ENCODE assay signal across 8 cellular contexts in the genomic region with DNA sequence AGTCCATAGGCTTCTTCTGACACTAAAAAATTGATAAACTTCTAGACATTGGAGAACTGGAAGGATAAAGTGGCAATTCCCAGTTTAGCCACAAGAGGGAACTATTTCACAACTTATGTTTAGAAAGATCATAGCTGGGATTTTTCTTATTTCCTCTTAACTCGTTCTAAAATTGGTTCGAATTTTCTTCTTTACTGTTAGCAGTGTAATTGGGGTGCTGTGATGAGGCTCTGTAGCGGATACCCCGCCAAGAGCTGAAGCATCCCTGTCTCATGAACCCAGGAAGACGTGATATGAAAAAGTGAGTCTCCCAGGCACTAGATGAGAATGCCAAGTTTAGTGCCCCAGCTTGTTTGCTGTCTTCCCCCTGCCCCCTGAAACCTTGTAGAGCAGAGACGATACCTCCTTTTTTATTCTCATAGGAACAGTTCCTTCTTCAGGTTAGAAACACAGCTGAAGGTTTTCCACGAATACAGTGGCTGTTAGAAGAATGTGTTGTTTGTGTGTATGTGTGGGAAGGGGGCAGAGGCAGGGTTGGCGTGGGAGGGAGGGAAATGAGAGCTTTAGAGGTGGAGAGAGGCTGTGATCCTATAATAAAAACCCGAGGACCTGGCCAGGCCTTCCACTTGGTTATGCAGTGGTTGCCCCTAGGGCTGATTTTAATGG.
DNase-seq lines count a peak whose midpoint lies in the region; ATAC-seq and TF ChIP-seq lines count a peak whose summit lies in the region.

No MANE protein-coding gene starts in this region.

- no peaks in the 10 kb centered on the region for H3K9me3 ChIP-seq in naive thymus-derived CD4-positive, alpha-beta T cell (ENCODE audit: control insufficient read depth in 2 of 3, low read length in 3 of 3)

- POLR2A ChIA-PET in activated CD4-positive, alpha-beta T cell treated with anti-CD3 and anti-CD28 coated beads for 36 hours (lab: Charles Lee) = no interaction called here
- POLR2A ChIA-PET in naive thymus-derived CD4-positive, alpha-beta T cell (lab: Charles Lee) = no interaction called here

- ATAC-seq in activated CD4-positive, alpha-beta T cell treated with anti-CD3 and anti-CD28 coated beads for 36 hours = peak; percentile 19
- ATAC-seq in naive thymus-derived CD4-positive, alpha-beta T cell = peak; percentile 44
- no peak for ATAC-seq in GM21390 (IDR thresholded peaks at IDR 0.05; ENCODE audit: unreplicated experiment)

- TF ChIP-seq CTCF in epithelial cell of esophagus (IDR thresholded peaks at IDR 0.05; ENCODE audit: insufficient read depth, low read depth, low read length, missing control alignments) = peak; percentile 78

- no peaks in the 10 kb centered on the region for H3K27me3 ChIP-seq in naive thymus-derived CD4-positive, alpha-beta T cell (ENCODE audit: control insufficient read depth in 2 of 2, insufficient read depth in 2 of 2, low read length in 2 of 2)

- no peak overlapping the region for H3K27ac Mint-ChIP-seq in activated CD4-positive, alpha-beta T cell treated with anti-CD3 and anti-CD28 coated beads for 36 hours
- H3K27ac Mint-ChIP-seq in naive thymus-derived CD4-positive, alpha-beta T cell = peak overlapping the region in 1 of 9 donors; percentile 80

- peaks cover 4% of the 10 kb centered on the region for H3K4me1 Mint-ChIP-seq in activated CD4-positive, alpha-beta T cell treated with anti-CD3 and anti-CD28 coated beads for 36 hours
- H3K4me1 Mint-ChIP-seq in naive thymus-derived CD4-positive, alpha-beta T cell = peaks cover 0 to 5% (median 4%) of the 10 kb centered on the region in 7 donors

- no peak overlapping the region for H3K4me3 ChIP-seq in epithelial cell of esophagus (ENCODE audit: low read length)
- no peak overlapping the region for H3K4me3 ChIP-seq in naive thymus-derived CD4-positive, alpha-beta T cell (ENCODE audit: low read length)

- no peaks in the 10 kb centered on the region for H3K27me3 Mint-ChIP-seq in activated CD4-positive, alpha-beta T cell treated with anti-CD3 and anti-CD28 coated beads for 36 hours
- H3K27me3 Mint-ChIP-seq in naive thymus-derived CD4-positive, alpha-beta T cell = peaks cover 0 to 8% (median 5%) of the 10 kb centered on the region in 5 donors

- in situ Hi-C loops in SK-MEL-5 (cut with HindIII; ENCODE audit: low pct_unique_long_range_greater_than_20kb, low sequenced_read_pairs) = no loop called here

- no peak overlapping the region for H3K4me3 Mint-ChIP-seq in activated CD4-positive, alpha-beta T cell treated with anti-CD3 and anti-CD28 coated beads for 36 hours
- peak overlapping the region in 5 of 10 donors; percentile 2 to 69 (median 46) for H3K4me3 Mint-ChIP-seq in naive thymus-derived CD4-positive, alpha-beta T cell

- intact Hi-C loops in activated CD4-positive, alpha-beta T cell treated with anti-CD3 and anti-CD28 coated beads for 36 hours (cut with DNase I, micrococcal nuclease) = loop anchor here (1.0 to 10.0 kb wide), 5 partner anchors 131 to 801 kb away; no protein-coding TSS in a partner anchor
- intact Hi-C loops in naive thymus-derived CD4-positive, alpha-beta T cell (cut with micrococcal nuclease) = loop anchor here in 1 of 2 donors (1.0 kb wide), 1 partner anchor 801 kb away; no protein-coding TSS in a partner anchor

- CTCF ChIA-PET in activated CD4-positive, alpha-beta T cell treated with anti-CD3 and anti-CD28 coated beads for 36 hours (lab: Charles Lee) = interaction anchor here (0.6 to 3.5 kb wide), 26 partner anchors 10 to 1373 kb away, joined by 3 to 23 read pairs (median 4); no protein-coding TSS in a partner anchor
- CTCF ChIA-PET in naive thymus-derived CD4-positive, alpha-beta T cell (lab: Charles Lee) = interaction anchor here (0.7 to 2.2 kb wide), 9 partner anchors 12 to 809 kb away, joined by 3 to 18 read pairs (median 3); no protein-coding TSS in a partner anchor

- no peaks in the 10 kb centered on the region for H3K9me3 Mint-ChIP-seq in activated CD4-positive, alpha-beta T cell treated with anti-CD3 and anti-CD28 coated beads for 36 hours (ENCODE audit: low read depth)
- no peaks in the 10 kb centered on the region for H3K9me3 Mint-ChIP-seq in naive thymus-derived CD4-positive, alpha-beta T cell

- peaks cover 0 to 3% of the 10 kb centered on the region in 2 donors for H3K4me1 ChIP-seq in naive thymus-derived CD4-positive, alpha-beta T cell (ENCODE audit: control insufficient read depth in 2 of 2, insufficient read depth in 2 of 2, low read length in 2 of 2)

- H3K36me3 ChIP-seq in naive thymus-derived CD4-positive, alpha-beta T cell (ENCODE audit: control insufficient read depth in 2 of 3, insufficient read depth in 3 of 3, low read length in 3 of 3) = no peaks in the 10 kb centered on the region

- DNase-seq in activated CD4-positive, alpha-beta T cell treated with anti-CD3 and anti-CD28 coated beads for 36 hours = no peak
- no peak for DNase-seq in activated CD4-positive, alpha-beta T cell treated with anti-CD3 and anti-CD28 coated beads, Interleukin-2, amount 50 U/mL, for 48 hours
- DNase-seq in HS-5 (ENCODE audit: low read depth) = peak; percentile 22
- DNase-seq in SK-MEL-5 (ENCODE audit: low read depth, low spot score) = peak; percentile 61
- peak; percentile 47 for DNase-seq in epithelial cell of esophagus (ENCODE audit: low read depth)
- peak in 7 of 9 donors; percentile 16 to 59 (median 52) for DNase-seq in naive thymus-derived CD4-positive, alpha-beta T cell
- DNase-seq in stimulated activated CD4-positive, alpha-beta T cell treated with anti-CD3 and anti-CD28 coated beads, Interleukin-2, amount 100 ng/mL, for 24 hours = no peak

- H3K27ac ChIP-seq in naive thymus-derived CD4-positive, alpha-beta T cell (ENCODE audit: low read depth, low read length) = no peak overlapping the region

- H3K36me3 Mint-ChIP-seq in activated CD4-positive, alpha-beta T cell treated with anti-CD3 and anti-CD28 coated beads for 36 hours (ENCODE audit: low read depth) = no peaks in the 10 kb centered on the region
- no peaks in the 10 kb centered on the region for H3K36me3 Mint-ChIP-seq in naive thymus-derived CD4-positive, alpha-beta T cell

Comparison
In these comparisons a context has a peak if more than half of its experiments do, and no peak if none do; other contexts are left out.
1. DNase-seq: peak in HS-5 (single experiment), SK-MEL-5 (single experiment), epithelial cell of esophagus (single experiment) and naive thymus-derived CD4-positive, alpha-beta T cell (7 of 9); none in activated CD4-positive, alpha-beta T cell treated with anti-CD3 and anti-CD28 coated beads for 36 hours (single experiment), activated CD4-positive, alpha-beta T cell treated with anti-CD3 and anti-CD28 coated beads, Interleukin-2, amount 50 U/mL, for 48 hours (0 of 2) and stimulated activated CD4-positive, alpha-beta T cell treated with anti-CD3 and anti-CD28 coated beads, Interleukin-2, amount 100 ng/mL, for 24 hours (0 of 2).